ENCODE assay signal across 9 cellular contexts in genomic region chr22:23521442-23522113, GRCh38. TPM values are rescaled to one million over a fixed set of nuclear protein-coding genes. Genes with fewer than 3 reads are reported as not detected.
DNase-seq lines count a peak whose midpoint lies in the region; ATAC-seq and TF ChIP-seq lines count a peak whose summit lies in the region.
"Had no signal": no experiment of that assay in that cellular context is flagged by ENCODE, and none has a peak within 500 bp of the region (broad histone marks: within the 10 kb centered on the region; RNA-seq: fewer than 3 reads in every experiment).

No MANE protein-coding gene starts in this region.

- peak overlapping the region; percentile 19 for H3K27ac ChIP-seq in mammary epithelial cell (ENCODE audit: insufficient read depth, low read depth, low read length)
- H3K27ac ChIP-seq: neutrophil had no signal

- peak overlapping the region; percentile 96 for H2AFZ ChIP-seq in mammary epithelial cell (ENCODE audit: low read depth, low read length)

- H4K20me1 ChIP-seq in mammary epithelial cell (ENCODE audit: insufficient read depth, low read length): no peaks in the 10 kb centered on the region

- peaks cover 72% of the 10 kb centered on the region for H3K27me3 Mint-ChIP-seq in WTC11 (ENCODE audit: low read depth)

- peak overlapping the region; percentile 76 for H3K27ac Mint-ChIP-seq in WTC11

- no peaks in the 10 kb centered on the region for H3K9me3 Mint-ChIP-seq in WTC11

- peak overlapping the region; percentile 95 for H3K4me2 ChIP-seq in mammary epithelial cell (ENCODE audit: insufficient read depth, low read depth, low read length)

- H3K36me3 ChIP-seq in mammary epithelial cell (ENCODE audit: insufficient read depth, low read length): no peaks in the 10 kb centered on the region
- H3K36me3 ChIP-seq: neutrophil had no signal

- no peaks in the 10 kb centered on the region for H3K9me3 ChIP-seq in mammary epithelial cell (replicated peaks; ENCODE audit: insufficient read depth, low read length)
- H3K9me3 ChIP-seq: neutrophil had no signal

- POLR2A ChIA-PET in WTC11 (lab: Charles Lee): no interaction called here

- DNase-seq in DMS153 treated with DMSO at 0.1 percent for 48 hours (lab: John Stamatoyannopoulos, UW; ENCODE audit: unreplicated experiment) (peak; percentile 90), NCI-H2171 treated with DMSO at 0.1 percent for 48 hours (lab: John Stamatoyannopoulos, UW) (peak; percentile 91), WTC11 (ENCODE audit: low spot score) (peak; percentile 92), mammary epithelial cell (peak; percentile 66), iPS-NIHi7 (ENCODE audit: extremely low spot score) (peak; percentile 96), smooth muscle cell of the brain vasculature (ENCODE audit: low read depth, low spot score) (peak; percentile 54)

- no peaks in the 10 kb centered on the region for H3K36me3 Mint-ChIP-seq in WTC11

- in situ Hi-C loops in mammary epithelial cell (cut with MboI; ENCODE audit: low sequenced_read_pairs in 2 of 2): no loop called here

- dilution Hi-C loops in mammary epithelial cell (cut with HindIII; ENCODE audit: low sequenced_read_pairs): no loop called here

- intact Hi-C loops in mammary epithelial cell (cut with micrococcal nuclease): no loop called here

- peak overlapping the region; percentile 48 to 50 (median 49) for H3K4me3 ChIP-seq in mammary epithelial cell (replicated peaks in 1 of 3; ENCODE audit: insufficient read depth in 1 of 3, low read depth in 2 of 3, low read length in 3 of 3)

- peak overlapping the region; percentile 50 for H3K9ac ChIP-seq in mammary epithelial cell (ENCODE audit: insufficient read depth, low read length)

- ATAC-seq in HG02798 (IDR thresholded peaks at IDR 0.05; ENCODE audit: poor library complexity, unreplicated experiment) (peak; percentile 66), WTC11 (peak; percentile 90), GM21367 (IDR thresholded peaks at IDR 0.05; ENCODE audit: unreplicated experiment) (no peak)

- H3K27me3 ChIP-seq in mammary epithelial cell (ENCODE audit: insufficient read depth, low read length): no peaks in the 10 kb centered on the region

- BruUV-seq in mammary epithelial cell (replicated peaks; lab: Mats Ljungman, UMichigan): no TSS peak

- peak overlapping the region; percentile 75 for H3K4me3 Mint-ChIP-seq in WTC11

- peaks cover 5% of the 10 kb centered on the region for H3K4me1 ChIP-seq in mammary epithelial cell (ENCODE audit: insufficient read depth, low read length)

- no peaks in the 10 kb centered on the region for H3K79me2 ChIP-seq in mammary epithelial cell (ENCODE audit: insufficient read depth, low read length)

- CTCF ChIA-PET in WTC11 (lab: Charles Lee): interaction anchor here (0.6 to 2.1 kb wide), 5 partner anchors 70 to 247 kb away, joined by 3 to 9 read pairs (median 3); partner anchors contain the start of gene CHCHD10
- CTCF ChIA-PET in mammary epithelial cell (lab: Charles Lee; ENCODE audit: low non-redundant PET): no interaction called here

- TF ChIP-seq CTCF in WTC11 (IDR thresholded peaks at IDR 0.05) (no peak), mammary epithelial cell (conservative IDR thresholded peaks at IDR 0.05 in 1 of 2, IDR thresholded peaks at IDR 0.05 in 1 of 2; ENCODE audit: extremely low read depth in 1 of 2, insufficient read depth in 1 of 2, low read depth in 1 of 2, low read length in 2 of 2) (no peak)

- 5% methylated on average over 6 of the region's 65 CpGs for WGBS in mammary epithelial cell (ENCODE audit: low coverage, missing lambda C conversion rate)

- H3K4me1 Mint-ChIP-seq in WTC11: peaks cover 21% of the 10 kb centered on the region

TF ChIP-seq in WTC11, 78 proteins besides CTCF, POLR2A, EP300 and RAD21:
- peak; percentile 64; the same call in 1 of the 2 replicates for TF ChIP-seq GABPB1 (CRISPR knock-in tag; IDR thresholded peaks at IDR 0.05)
- TF ChIP-seq ZNF423 (CRISPR knock-in tag; IDR thresholded peaks at IDR 0.05): peak; percentile 86
- no peak for TF ChIP-seq ZNF396 (CRISPR knock-in tag; IDR thresholded peaks at IDR 0.05; ENCODE audit: borderline replicate concordance)

RNA-seq across cellular contexts. Expression of gene IGLL1, which starts 58.5 kb away (rescaled TPM):
- not detected in 3 replicates for total RNA-seq in WTC11 (2021)
- total RNA-seq in mammary epithelial cell: not detected
- polyA plus RNA-seq in mammary epithelial cell: not detected
- polyA minus RNA-seq in mammary epithelial cell: not detected
